ENCODE assay signal across 14 cellular contexts in the genomic region with DNA sequence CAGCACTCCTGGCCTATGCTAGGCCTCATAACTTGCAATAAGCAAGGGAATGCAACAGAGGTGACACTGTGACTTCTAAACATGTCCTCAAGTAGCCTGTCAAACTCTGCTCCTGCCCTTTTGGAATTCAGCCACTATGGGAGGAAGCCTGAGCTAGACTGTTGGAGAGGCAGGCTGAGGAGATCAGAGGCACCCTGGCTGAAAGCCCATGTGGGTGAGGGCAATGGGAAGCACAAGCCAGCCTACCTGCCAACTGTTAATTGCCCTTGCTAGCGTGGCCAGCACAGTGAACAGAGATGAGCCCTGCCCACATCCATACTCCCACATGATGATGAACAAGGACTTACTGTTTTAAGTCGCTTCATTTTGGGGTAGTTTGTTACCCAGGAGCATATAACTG. TPM values are rescaled to one million over a fixed set of nuclear protein-coding genes. Genes with fewer than 3 reads are reported as not detected.
DNase-seq lines count a peak whose midpoint lies in the region; ATAC-seq and TF ChIP-seq lines count a peak whose summit lies in the region.
"Had no signal": no experiment of that assay in that cellular context is flagged by ENCODE, and none has a peak within 500 bp of the region (broad histone marks: within the 10 kb centered on the region; RNA-seq: fewer than 3 reads in every experiment).

No MANE protein-coding gene starts in this region.

- H3K27ac ChIP-seq in BLaER1: no peak overlapping the region
- H3K27ac ChIP-seq in fibroblast of lung (ENCODE audit: insufficient read depth, low read length): no peak overlapping the region
- H3K27ac ChIP-seq in osteoblast (ENCODE audit: low read depth, low read length): no peak overlapping the region
- H3K27ac ChIP-seq: uterus had no signal

- no peaks in the 10 kb centered on the region for H3K9me3 Mint-ChIP-seq in natural killer cell

- H3K9ac ChIP-seq in BLaER1: no peak overlapping the region
- no peak overlapping the region for H3K9ac ChIP-seq in fibroblast of lung (ENCODE audit: insufficient read depth, low read length)

- H3K36me3 ChIP-seq in BLaER1 (peaks cover 87% of the 10 kb centered on the region), fibroblast of lung (ENCODE audit: control insufficient read depth, insufficient read depth, low read length) (peaks cover 10% of the 10 kb centered on the region), osteoblast (ENCODE audit: insufficient read depth, low read length) (peaks cover 13% of the 10 kb centered on the region)
- H3K36me3 ChIP-seq: uterus had no signal

- H3K9me3 ChIP-seq in BLaER1 (peaks cover 20% of the 10 kb centered on the region), fibroblast of lung (ENCODE audit: control insufficient read depth, insufficient read depth, low read depth, low read length) (no peaks in the 10 kb centered on the region), osteoblast (ENCODE audit: low read depth, low read length) (no peaks in the 10 kb centered on the region)
- H3K9me3 ChIP-seq: uterus had no signal

- H3K4me3 ChIP-seq in BLaER1: no peak overlapping the region
- no peak overlapping the region for H3K4me3 ChIP-seq in fibroblast of lung (replicated peaks in 1 of 4; ENCODE audit: control extremely low read depth in 1 of 4, insufficient read depth in 1 of 4, low read depth in 3 of 4, low read length in 4 of 4)
- no peak overlapping the region for H3K4me3 ChIP-seq in osteoblast (ENCODE audit: insufficient read depth, low read length)
- H3K4me3 ChIP-seq: uterus had no signal

- intact Hi-C loops in natural killer cell (cut with micrococcal nuclease): no loop called here

- H3K27ac Mint-ChIP-seq in natural killer cell: peak overlapping the region; percentile 50 to 83

- peak; percentile 84 for DNase-seq in NCI-H2196 (lab: John Stamatoyannopoulos, UW; ENCODE audit: unreplicated experiment)
- no peak for DNase-seq in fibroblast of lung (ENCODE audit: low read depth in 2 of 2)
- DNase-seq in natural killer cell: no peak
- DNase-seq in SKM-1 treated with dmso at 0.1 percent for 144 hours (lab: John Stamatoyannopoulos, UW; ENCODE audit: unreplicated experiment): no peak
- DNase-seq in activated CD4-positive, alpha-beta T cell treated with anti-CD3 and anti-CD28 coated beads, Interleukin-2, amount 50 U/mL, for 1 hour: no peak
- no peak for DNase-seq in osteoblast (ENCODE audit: insufficient read length, low spot score, missing footprints)
- DNase-seq: ACHN; activated CD4-positive, CD25-positive, alpha-beta regulatory T cell treated with anti-CD3 and anti-CD28 coated beads, Interleukin-2, amount 50 U/mL, for 72 hours; DND-41; HCEC 1CT; stimulated activated CD4-positive, alpha-beta T cell treated with anti-CD3 and anti-CD28 coated beads, Interleukin-12 subunit alpha, Interleukin-12 subunit beta, amount 100 ng/mL, for 4 hours; uterus had no signal

- H2AFZ ChIP-seq in fibroblast of lung (ENCODE audit: low read length) (no peak overlapping the region), osteoblast (ENCODE audit: low read length) (no peak overlapping the region)

- TF ChIP-seq CTCF in fibroblast of lung (conservative IDR thresholded peaks at IDR 0.05 in 1 of 2, IDR thresholded peaks at IDR 0.05 in 1 of 2; ENCODE audit: low read depth in 1 of 2, low read length in 2 of 2): no peak
- no peak for TF ChIP-seq CTCF in natural killer cell (IDR thresholded peaks at IDR 0.05)
- no peak for TF ChIP-seq CTCF in osteoblast (IDR thresholded peaks at IDR 0.05; ENCODE audit: extremely low read depth, low read depth, low read length)

- H3K4me2 ChIP-seq in BLaER1: peak overlapping the region; percentile 1; the same call in 1 of the 2 replicates
- H3K4me2 ChIP-seq in fibroblast of lung (ENCODE audit: extremely low read depth, insufficient read depth, low read length): peak overlapping the region; percentile 3
- H3K4me2 ChIP-seq in osteoblast (ENCODE audit: insufficient read depth, low read length): no peak overlapping the region

- peaks cover 100% of the 10 kb centered on the region for H4K20me1 ChIP-seq in BLaER1
- peaks cover 22% of the 10 kb centered on the region for H4K20me1 ChIP-seq in fibroblast of lung (ENCODE audit: control insufficient read depth, extremely low read depth, insufficient read depth, low read length)
- H4K20me1 ChIP-seq in osteoblast (ENCODE audit: insufficient read depth, low read length): peaks cover 88% of the 10 kb centered on the region

- H3K4me1 ChIP-seq in BLaER1: peaks cover 54% of the 10 kb centered on the region
- H3K4me1 ChIP-seq in fibroblast of lung (ENCODE audit: control insufficient read depth, extremely low read depth, insufficient read depth, low read length): peaks cover 3% of the 10 kb centered on the region
- H3K4me1 ChIP-seq in osteoblast (ENCODE audit: insufficient read depth, low read length): peaks cover 6% of the 10 kb centered on the region

- no peaks in the 10 kb centered on the region for H3K27me3 Mint-ChIP-seq in natural killer cell (ENCODE audit: low read depth in 2 of 2)

- H3K27me3 ChIP-seq in BLaER1 (no peaks in the 10 kb centered on the region), fibroblast of lung (ENCODE audit: control insufficient read depth, insufficient read depth, low read length) (no peaks in the 10 kb centered on the region), osteoblast (ENCODE audit: insufficient read depth, low read length) (no peaks in the 10 kb centered on the region)
- H3K27me3 ChIP-seq: uterus had no signal

- H3K36me3 Mint-ChIP-seq in natural killer cell: no peaks in the 10 kb centered on the region

- ATAC-seq in natural killer cell: no peak
- ATAC-seq in GM21825 (IDR thresholded peaks at IDR 0.05; ENCODE audit: unreplicated experiment): no peak

- H3K79me2 ChIP-seq in fibroblast of lung (ENCODE audit: control insufficient read depth, insufficient read depth, low read length) (peaks cover 97% of the 10 kb centered on the region), osteoblast (ENCODE audit: insufficient read depth, low read length) (peaks cover 98% of the 10 kb centered on the region)

- H3K4me3 Mint-ChIP-seq in natural killer cell: peak overlapping the region; percentile 51

- H3K4me1 Mint-ChIP-seq in natural killer cell: peaks cover 78 to 80% of the 10 kb centered on the region in 2 donors

RNA-seq across cellular contexts. Expression of a gene that starts 17.7 kb away (rescaled TPM):
- total RNA-seq in fibroblast of lung (52.1 and 91.3 TPM in 2 replicates), natural killer cell (100 to 1,000 TPM; 285 to 304 (median 289) TPM), osteoblast (84.6 and 88.7 TPM in 2 replicates)
- polyA plus RNA-seq in fibroblast of lung: 485 and 746 TPM in 2 replicates
- 445 and 517 TPM in 2 replicates for polyA plus RNA-seq in fibroblast of lung (2012)
- 949 and 1,023 TPM in 2 replicates for polyA minus RNA-seq in fibroblast of lung (ENCODE audit: low replicate concordance)

RNA-seq across cellular contexts. Expression of a gene that starts 41.9 kb away (rescaled TPM):
- total RNA-seq in fibroblast of lung: under 0.01 and 0.17 TPM in 2 replicates
- polyA plus RNA-seq in fibroblast of lung: 0.09 TPM in 1 of 2 replicates, not detected in the other
- 0.13 TPM in 1 of 2 replicates, not detected in the other for polyA plus RNA-seq in fibroblast of lung (2012)
- not detected in 2 replicates for polyA minus RNA-seq in fibroblast of lung (ENCODE audit: low replicate concordance)
- total RNA-seq in natural killer cell: 1 to 10 TPM; 2.1 to 3.9 (median 2.9) TPM
- 0.29 and 0.36 TPM in 2 replicates for total RNA-seq in osteoblast

RNA-seq across cellular contexts. Expression of a gene that starts 45.9 kb away (rescaled TPM):
- total RNA-seq in fibroblast of lung (0.17 TPM in 1 of 2 replicates, not detected in the other), natural killer cell (under 1 TPM in 1 of 3 donors, not detected in 2; 0.41 TPM), osteoblast (not detected in 2 replicates)
- polyA plus RNA-seq in fibroblast of lung: 0.26 and 0.42 TPM in 2 replicates
- 0.44 and 0.46 TPM in 2 replicates for polyA plus RNA-seq in fibroblast of lung (2012)
- 1.1 TPM in 1 of 2 replicates, not detected in the other for polyA minus RNA-seq in fibroblast of lung (ENCODE audit: low replicate concordance)
